Comparison of ENCODE assay signal across 17 cellular contexts in genomic region chr16:2226918-2227317, GRCh38.
"Had no signal": no experiment of that assay in that cellular context is flagged by ENCODE, and none has a peak within 500 bp of the region (broad histone marks: within the 10 kb centered on the region; RNA-seq: fewer than 3 reads in every experiment).

No MANE protein-coding gene starts in this region.

- H3K27me3 Mint-ChIP-seq: dendritic cell treated with granulocyte-macrophage colony-stimulating factor and Interleukin-4, amounts not matched to agents 40 ng/mL and 50 ng/mL, for 4 days; memory B cell; progenitor cell of endocrine pancreas; stimulated activated naive CD8-positive, alpha-beta T cell treated with anti-CD3 and anti-CD28 coated beads, Interleukin-15, amount 100 ng/mL, for 72 hours had no signal

- H3K27me3 ChIP-seq: right atrium auricular region, spleen, upper lobe of right lung had no signal

- H3K4me3 Mint-ChIP-seq: dendritic cell treated with granulocyte-macrophage colony-stimulating factor and Interleukin-4, amounts not matched to agents 40 ng/mL and 50 ng/mL, for 4 days; stimulated activated naive CD8-positive, alpha-beta T cell treated with anti-CD3 and anti-CD28 coated beads, Interleukin-15, amount 100 ng/mL, for 72 hours had no signal

- H3K4me3 ChIP-seq: right atrium auricular region, spleen, upper lobe of right lung had no signal

- DNase-seq: activated CD4-positive, alpha-beta T cell treated with anti-CD3 and anti-CD28 coated beads for 1 hour; activated naive CD4-positive, alpha-beta T cell; anterior cingulate cortex; cerebellar nuclear complex; effector memory CD4-positive, alpha-beta T cell; glutamatergic neuron; left ventricle myocardium superior; natural killer cell; occipital lobe; spleen; stimulated activated naive CD8-positive, alpha-beta T cell treated with anti-CD3 and anti-CD28 coated beads, Interleukin-15, amount 100 ng/mL, for 72 hours; upper lobe of right lung had no signal

- H3K36me3 Mint-ChIP-seq: natural killer cell had no signal

- H3K27ac Mint-ChIP-seq: activated T-helper 1 cell treated with anti-CD3 and anti-CD28 coated beads, Interleukin-12 subunit alpha, Interleukin-12 subunit beta, Interleukin-2, Interleukin-4 antibody, amounts not matched to agents 30 ng/mL and 10 ng/mL and 1 ng/mL, durations not matched to agents 14 hours and 24 hours and 36 hours; dendritic cell treated with granulocyte-macrophage colony-stimulating factor and Interleukin-4, amounts not matched to agents 40 ng/mL and 50 ng/mL, for 4 days; memory B cell; natural killer cell; progenitor cell of endocrine pancreas; stimulated activated naive CD8-positive, alpha-beta T cell treated with anti-CD3 and anti-CD28 coated beads, Interleukin-15, amount 100 ng/mL, for 72 hours had no signal

- ATAC-seq: left ventricle myocardium superior; natural killer cell; stimulated activated naive CD8-positive, alpha-beta T cell treated with anti-CD3 and anti-CD28 coated beads, Interleukin-15, amount 100 ng/mL, for 72 hours; upper lobe of right lung had no signal

- H3K27ac ChIP-seq: right atrium auricular region, upper lobe of right lung had no signal

- H3K9me3 Mint-ChIP-seq: activated T-helper 1 cell treated with anti-CD3 and anti-CD28 coated beads, Interleukin-12 subunit alpha, Interleukin-12 subunit beta, Interleukin-2, Interleukin-4 antibody, amounts not matched to agents 30 ng/mL and 10 ng/mL and 1 ng/mL, durations not matched to agents 14 hours and 24 hours and 36 hours; dendritic cell treated with granulocyte-macrophage colony-stimulating factor and Interleukin-4, amounts not matched to agents 40 ng/mL and 50 ng/mL, for 4 days; memory B cell; natural killer cell; stimulated activated naive CD8-positive, alpha-beta T cell treated with anti-CD3 and anti-CD28 coated beads, Interleukin-15, amount 100 ng/mL, for 72 hours had no signal

- H3K9me3 ChIP-seq: right atrium auricular region, spleen, upper lobe of right lung had no signal
